In the genomic region with DNA sequence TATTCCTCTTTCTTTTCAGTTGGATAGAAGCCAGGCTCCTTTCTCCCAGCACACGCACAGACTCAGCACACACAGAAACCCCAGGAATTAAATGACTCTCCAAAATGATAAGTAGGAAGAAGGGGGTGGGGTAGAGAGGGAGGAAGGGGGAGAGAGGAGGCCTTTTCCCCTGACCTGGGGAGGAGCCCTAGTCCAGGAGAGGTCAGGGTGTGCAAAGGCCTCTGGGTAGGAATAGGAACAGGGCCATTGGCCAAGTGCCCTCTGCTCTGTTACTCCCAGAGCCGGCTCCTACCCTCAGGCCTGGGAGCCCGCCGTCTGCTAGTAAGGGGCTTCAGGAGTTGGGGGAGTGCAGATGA, we compare ENCODE assay signal across 10 cellular contexts. TPM values are rescaled to one million over a fixed set of nuclear protein-coding genes. Genes with fewer than 3 reads are reported as not detected.
DNase-seq lines count a peak whose midpoint lies in the region; ATAC-seq, FAIRE-seq and TF ChIP-seq lines count a peak whose summit lies in the region.
"Had no signal": no experiment of that assay in that cellular context is flagged by ENCODE, and none has a peak within 500 bp of the region (broad histone marks: within the 10 kb centered on the region; RNA-seq: fewer than 3 reads in every experiment).

No MANE protein-coding gene starts in this region.

- H3K9me3 ChIP-seq in SK-N-MC (ENCODE audit: low read depth, low read length) (no peaks in the 10 kb centered on the region), small intestine (ENCODE audit: control insufficient read depth, low read depth) (no peaks in the 10 kb centered on the region)

- no peaks in the 10 kb centered on the region for H3K27me3 ChIP-seq in foreskin keratinocyte
- no peaks in the 10 kb centered on the region for H3K27me3 ChIP-seq in small intestine (ENCODE audit: control insufficient read depth in 2 of 2, insufficient read depth in 2 of 2, low read length in 2 of 2)

- H3K4me3 ChIP-seq in HFF-Myc (replicated peaks; ENCODE audit: low read depth, low read length) (no peak overlapping the region), SK-N-MC (peak overlapping the region; percentile 43), small intestine (ENCODE audit: low read depth in 1 of 2, low read length in 2 of 2) (no peak overlapping the region)

- TF ChIP-seq CTCF in HFF-Myc (IDR thresholded peaks at IDR 0.05; ENCODE audit: low read depth, low read length, missing control alignments) = no peak
- TF ChIP-seq CTCF in foreskin keratinocyte (conservative IDR thresholded peaks at IDR 0.05) = no peak

- peak; percentile 19 for ATAC-seq in foreskin keratinocyte
- no peak for ATAC-seq in HG03460 (IDR thresholded peaks at IDR 0.05; ENCODE audit: unreplicated experiment)

- H3K9ac ChIP-seq in SK-N-MC (ENCODE audit: insufficient read length) = no peak overlapping the region

- FAIRE-seq in small intestine (lab: Jason Lieb, UNC) = no peak

- no peaks in the 10 kb centered on the region for H3K36me3 ChIP-seq in SK-N-MC (ENCODE audit: insufficient read depth, low read length)
- no peaks in the 10 kb centered on the region for H3K36me3 ChIP-seq in small intestine (ENCODE audit: control insufficient read depth in 2 of 2, insufficient read depth in 2 of 2, low read length in 2 of 2)

- H3K4me1 ChIP-seq in foreskin keratinocyte (peaks cover 25% of the 10 kb centered on the region), small intestine (ENCODE audit: control insufficient read depth in 2 of 2, insufficient read depth in 1 of 2, low read depth in 1 of 2, low read length in 1 of 2) (peaks cover 0 to 2% of the 10 kb centered on the region in 2 donors)

- H3K27ac ChIP-seq in SK-N-MC (peak overlapping the region; percentile 81), foreskin keratinocyte (no peak overlapping the region), small intestine (ENCODE audit: low read depth in 1 of 2, low read length in 1 of 2) (no peak overlapping the region)

- 31 to 52% (median 33%) methylated on average over 4 of the region's 4 CpGs for WGBS in small intestine, 3 donors

- DNase-seq in HFF-Myc (ENCODE audit: extremely low read depth, low read depth) (peak; percentile 55), SK-N-MC (ENCODE audit: low read depth, low spot score) (peak; percentile 26), foreskin keratinocyte (peak in 1 of 2 donors; percentile 59), small intestine (peak; percentile 4), superior temporal gyrus (ENCODE audit: extremely low spot score) (no peak), DMS53 treated with DMSO at 0.1 percent for 48 hours (lab: John Stamatoyannopoulos, UW; ENCODE audit: unreplicated experiment) (no peak), COR-L47 (lab: John Stamatoyannopoulos, UW) (no peak)
- DNase-seq: activated CD4-positive, alpha-beta T cell treated with anti-CD3 and anti-CD28 coated beads, Interleukin-2, amount 50 U/mL, for 4 hours; stimulated activated CD4-positive, alpha-beta T cell treated with anti-CD3 and anti-CD28 coated beads, Interleukin-1b, Interleukin-23, amount 100 ng/mL, for 48 hours had no signal

RNA-seq across cellular contexts. Expression of gene PUM1, which starts 35.6 kb away (rescaled TPM):
- total RNA-seq in foreskin keratinocyte = 54.5 and 56.6 TPM in 2 replicates
- 10.4 and 11.7 TPM in 2 replicates for polyA plus RNA-seq in foreskin keratinocyte
- polyA plus RNA-seq in small intestine = 10 to 100 TPM; 16.5 to 26.6 (median 19.9) TPM

Comparison
In these comparisons a context has a peak if more than half of its experiments do, and no peak if none do; other contexts are left out.
1. DNase-seq: peak in HFF-Myc (single experiment), SK-N-MC (single experiment) and small intestine (single experiment); none in superior temporal gyrus (single experiment), DMS53 treated with DMSO at 0.1 percent for 48 hours (single experiment) and COR-L47 (single experiment).